1 cellular context compared by ENCODE assay signal in genomic region chr4:54418468-54418867, GRCh38.
TF ChIP-seq lines count a peak whose summit lies in the region.

No MANE protein-coding gene starts in this region.

TF ChIP-seq in K562, 482 proteins besides CTCF, POLR2A, EP300 and RAD21 (continued from another document):
- no peak for TF ChIP-seq CUX1 (CRISPR knock-in tag; IDR thresholded peaks at IDR 0.05)
